Comparison of ENCODE assay signal across 16 cellular contexts in genomic region chr15:42031211-42031915, GRCh38. TPM values are rescaled to one million over a fixed set of nuclear protein-coding genes. Genes with fewer than 3 reads are reported as not detected.
A peak's percentile ranks its signal among the peaks of the same experiment; 100 is the strongest.
DNase-seq lines count a peak whose midpoint lies in the region; FAIRE-seq and TF ChIP-seq lines count a peak whose summit lies in the region.
"Had no signal": no experiment of that assay in that cellular context is flagged by ENCODE, and none has a peak within 500 bp of the region (broad histone marks: within the 10 kb centered on the region; RNA-seq: fewer than 3 reads in every experiment).

No MANE protein-coding gene starts in this region.

- H3K9me1 ChIP-seq in keratinocyte (ENCODE audit: control insufficient read depth, extremely low read depth, insufficient read depth, low read length): no peaks in the 10 kb centered on the region

- H3K27me3 Mint-ChIP-seq in activated naive CD4-positive, alpha-beta T cell treated with anti-CD3 and anti-CD28 coated beads for 36 hours (ENCODE audit: low read depth): peaks cover 2% of the 10 kb centered on the region

- no peaks in the 10 kb centered on the region for H3K79me2 ChIP-seq in keratinocyte (ENCODE audit: control insufficient read depth, insufficient read depth, low read length)

- H3K36me3 ChIP-seq in bronchial epithelial cell (ENCODE audit: control insufficient read depth, insufficient read depth, low read length) (no peaks in the 10 kb centered on the region), keratinocyte (ENCODE audit: control insufficient read depth in 2 of 2, extremely low read depth in 1 of 2, insufficient read depth in 2 of 2, low read length in 2 of 2) (no peaks in the 10 kb centered on the region), thyroid gland (no peaks in the 10 kb centered on the region), esophagus muscularis mucosa (no peaks in the 10 kb centered on the region)

- peak overlapping the region; percentile 14 for H3K27ac Mint-ChIP-seq in activated naive CD4-positive, alpha-beta T cell treated with anti-CD3 and anti-CD28 coated beads for 36 hours
- H3K27ac Mint-ChIP-seq: GM23338 had no signal

- H3K9ac ChIP-seq in keratinocyte (ENCODE audit: control insufficient read depth, extremely low read depth, insufficient read depth, low read length): no peak overlapping the region

- in situ Hi-C loops in ACHN (cut with HindIII; ENCODE audit: low pct_ligation_motif_present, low pct_unique_long_range_greater_than_20kb, low sequenced_read_pairs): no loop called here

- H3K4me3 ChIP-seq in bronchial epithelial cell (ENCODE audit: low read depth, low read length) (no peak overlapping the region), keratinocyte (ENCODE audit: control insufficient read depth in 2 of 3, extremely low read depth in 1 of 3, insufficient read depth in 2 of 3, low read depth in 1 of 3, low read length in 3 of 3) (no peak overlapping the region), thyroid gland (replicated peaks in 1 of 3) (no peak overlapping the region), esophagus muscularis mucosa (no peak overlapping the region)
- H3K4me3 ChIP-seq: GM23338, K562 had no signal

- H4K20me1 ChIP-seq in keratinocyte (ENCODE audit: control insufficient read depth, extremely low read depth, insufficient read depth, low read length): no peaks in the 10 kb centered on the region

- peak overlapping the region; percentile 45 for H3K4me2 ChIP-seq in keratinocyte (ENCODE audit: control insufficient read depth, extremely low read depth, insufficient read depth, low read depth, low read length)
- H3K4me2 ChIP-seq: GM23338 had no signal

- no peak for DNase-seq in activated naive CD4-positive, alpha-beta T cell treated with anti-CD3 and anti-CD28 coated beads for 36 hours
- no peak for DNase-seq in activated naive CD4-positive, alpha-beta T cell treated with anti-CD3 and anti-CD28 coated beads, Interleukin-2, amount 50 U/mL, for 16 hours
- DNase-seq in bronchial epithelial cell (ENCODE audit: low read depth): peak; percentile 87
- no peak for DNase-seq in keratinocyte (ENCODE audit: low read depth, low spot score)
- peak; percentile 59 to 72 for DNase-seq in thyroid gland
- no peak for DNase-seq in ACHN
- no peak for DNase-seq in esophagus muscularis mucosa (ENCODE audit: extremely low spot score)
- DNase-seq in activated T-cell treated with anti-CD3 and anti-CD28 coated beads, Interleukin-2, amount 50 U/mL, for 1 hour: no peak
- DNase-seq: C1 segment of cervical spinal cord, NCI-H1092, NCI-H446 treated with DMSO at 0.1 percent for 48 hours, NCI-H774 had no signal

- H2AFZ ChIP-seq in keratinocyte (ENCODE audit: control insufficient read depth, low read length): peak overlapping the region; percentile 1
- H2AFZ ChIP-seq: GM23338 had no signal

- peaks cover 3% of the 10 kb centered on the region for H3K9me3 Mint-ChIP-seq in activated naive CD4-positive, alpha-beta T cell treated with anti-CD3 and anti-CD28 coated beads for 36 hours

- no peak for TF ChIP-seq EP300 in esophagus muscularis mucosa (IDR thresholded peaks at IDR 0.05)

- TF ChIP-seq POLR2A in thyroid gland (IDR thresholded peaks at IDR 0.05) (no peak), esophagus muscularis mucosa (IDR thresholded peaks at IDR 0.05; ENCODE audit: low read depth) (no peak)

- CTCF ChIA-PET in activated naive CD4-positive, alpha-beta T cell treated with anti-CD3 and anti-CD28 coated beads for 36 hours (lab: Charles Lee): interaction anchor here (1.1 to 2.6 kb wide), 2 partner anchors 25 to 28 kb away, joined by 3 to 8 read pairs; no protein-coding TSS in a partner anchor

- intact Hi-C loops in activated naive CD4-positive, alpha-beta T cell treated with anti-CD3 and anti-CD28 coated beads for 36 hours (cut with micrococcal nuclease): no loop called here
- intact Hi-C loops in thyroid gland (cut with DNase I) (no loop called here), esophagus muscularis mucosa (cut with DNase I) (no loop called here)

- no peak overlapping the region for H3K4me3 Mint-ChIP-seq in activated naive CD4-positive, alpha-beta T cell treated with anti-CD3 and anti-CD28 coated beads for 36 hours
- H3K4me3 Mint-ChIP-seq: GM23338 had no signal

- H3K36me3 Mint-ChIP-seq in activated naive CD4-positive, alpha-beta T cell treated with anti-CD3 and anti-CD28 coated beads for 36 hours (ENCODE audit: low read depth): no peaks in the 10 kb centered on the region

- WGBS in thyroid gland, 2 donors: 47 to 56% methylated on average over 6 of the region's 6 CpGs
- 47% methylated on average over 6 of the region's 6 CpGs for WGBS in esophagus muscularis mucosa

- H3K27me3 ChIP-seq in bronchial epithelial cell (ENCODE audit: control insufficient read depth, insufficient read depth, low read length) (no peaks in the 10 kb centered on the region), keratinocyte (ENCODE audit: control insufficient read depth, extremely low read depth, insufficient read depth, low read length) (no peaks in the 10 kb centered on the region), thyroid gland (no peaks in the 10 kb centered on the region), esophagus muscularis mucosa (no peaks in the 10 kb centered on the region)

- H3K27ac ChIP-seq in keratinocyte (ENCODE audit: control insufficient read depth, insufficient read depth, low read length): peak overlapping the region; percentile 28
- no peak overlapping the region for H3K27ac ChIP-seq in thyroid gland
- H3K27ac ChIP-seq in esophagus muscularis mucosa (replicated peaks in 1 of 4): no peak overlapping the region

- no peak for TF ChIP-seq CTCF in bronchial epithelial cell (IDR thresholded peaks at IDR 0.05; ENCODE audit: insufficient read depth, low read length, severe bottlenecking)
- TF ChIP-seq CTCF in keratinocyte (optimal IDR thresholded peaks at IDR 0.05 in 1 of 3, IDR thresholded peaks at IDR 0.05 in 1 of 3, conservative IDR thresholded peaks at IDR 0.05 in 1 of 3; ENCODE audit: extremely low read depth in 1 of 3, insufficient read depth in 2 of 3, low read length in 3 of 3): no peak
- TF ChIP-seq CTCF in thyroid gland (IDR thresholded peaks at IDR 0.05): no peak
- no peak for TF ChIP-seq CTCF in esophagus muscularis mucosa (IDR thresholded peaks at IDR 0.05)

- peaks cover 19% of the 10 kb centered on the region for H3K4me1 Mint-ChIP-seq in activated naive CD4-positive, alpha-beta T cell treated with anti-CD3 and anti-CD28 coated beads for 36 hours (ENCODE audit: low read depth)

- dilution Hi-C loops in keratinocyte (cut with MboI; ENCODE audit: extremely low pct_ligation_motif_present, low sequenced_read_pairs): no loop called here

- H3K9me3 ChIP-seq in keratinocyte (ENCODE audit: control insufficient read depth, low read depth, low read length) (no peaks in the 10 kb centered on the region), thyroid gland (no peaks in the 10 kb centered on the region), esophagus muscularis mucosa (no peaks in the 10 kb centered on the region)

- FAIRE-seq in bronchial epithelial cell (lab: Jason Lieb, UNC): no peak
- FAIRE-seq in keratinocyte (lab: Jason Lieb, UNC): peak; percentile 20
- FAIRE-seq: GM12892, K562 had no signal

- peaks cover 29% of the 10 kb centered on the region for H3K4me1 ChIP-seq in keratinocyte (ENCODE audit: control insufficient read depth, extremely low read depth, insufficient read depth, low read length)
- peaks cover 0 to 14% of the 10 kb centered on the region in 2 donors for H3K4me1 ChIP-seq in thyroid gland
- H3K4me1 ChIP-seq in esophagus muscularis mucosa: peaks cover 0 to 5% (median 0%) of the 10 kb centered on the region in 4 donors

RNA-seq across cellular contexts. Expression of gene PLA2G4E, which starts 10.5 kb away (rescaled TPM):
- total RNA-seq in activated naive CD4-positive, alpha-beta T cell treated with anti-CD3 and anti-CD28 coated beads for 36 hours: not detected
- total RNA-seq in bronchial epithelial cell (under 0.01 and 1.4 TPM in 2 replicates), thyroid gland (not detected), esophagus muscularis mucosa (not detected)
- polyA plus RNA-seq in keratinocyte: 1.1 to 6.7 TPM (median 3.5 TPM) in 3 replicates
- polyA plus RNA-seq in keratinocyte (2011; ENCODE audit: low read depth): 16.7 TPM
- polyA plus RNA-seq in keratinocyte (2011; cell fraction: cytosol; rRNA removed): 1.0 and 1.7 TPM in 2 replicates
- polyA plus RNA-seq in keratinocyte (2011; cell fraction: nucleus; rRNA removed): 7.9 and 10.2 TPM in 2 replicates
- polyA plus RNA-seq in keratinocyte (2012; ENCODE audit: low replicate concordance): 0.96 and 41.0 TPM in 2 replicates
- 2.3 to 3.8 TPM (median 2.4 TPM) in 3 replicates for polyA minus RNA-seq in keratinocyte
- 1.3 TPM for polyA minus RNA-seq in keratinocyte (2011; cell fraction: cytosol; rRNA and poly(A)+ RNA removed)
- 5.5 and 6.4 TPM in 2 replicates for polyA minus RNA-seq in keratinocyte (2011; cell fraction: nucleus; rRNA and poly(A)+ RNA removed)
- total RNA-seq: A172, GM23338, K562 had no signal
- polyA plus RNA-seq: GM23338 had no signal

RNA-seq across cellular contexts. Expression of gene EHD4, which starts 59.0 kb away (rescaled TPM):
- 10 to 100 TPM; 30.1 to 31.8 TPM for total RNA-seq in activated naive CD4-positive, alpha-beta T cell treated with anti-CD3 and anti-CD28 coated beads for 36 hours
- total RNA-seq in bronchial epithelial cell (21.1 and 28.3 TPM in 2 replicates), thyroid gland (10 to 100 TPM; 29.7 to 66.7 (median 37.9) TPM), esophagus muscularis mucosa (10 to 100 TPM in 3 of 4 donors, 1 to 10 TPM in 1; 10.0 to 24.7 (median 21.7) TPM)
- 29.5 to 49.7 TPM (median 31.5 TPM) in 3 replicates for polyA plus RNA-seq in keratinocyte
- polyA plus RNA-seq in keratinocyte (2011; ENCODE audit: low read depth): 8.7 TPM
- 28.5 and 34.1 TPM in 2 replicates for polyA plus RNA-seq in keratinocyte (2011; cell fraction: cytosol; rRNA removed)
- 27.7 and 35.2 TPM in 2 replicates for polyA plus RNA-seq in keratinocyte (2011; cell fraction: nucleus; rRNA removed)
- 21.9 and 42.9 TPM in 2 replicates for polyA plus RNA-seq in keratinocyte (2012; ENCODE audit: low replicate concordance)
- polyA minus RNA-seq in keratinocyte: 39.6 to 55.1 TPM (median 41.8 TPM) in 3 replicates
- polyA minus RNA-seq in keratinocyte (2011; cell fraction: cytosol; rRNA and poly(A)+ RNA removed): 58.7 TPM
- polyA minus RNA-seq in keratinocyte (2011; cell fraction: nucleus; rRNA and poly(A)+ RNA removed): 27.5 and 35.1 TPM in 2 replicates

Comparison
In these comparisons a context has a peak if more than half of its experiments do, and no peak if none do; other contexts are left out.
1. DNase-seq: peak in bronchial epithelial cell (single experiment) and thyroid gland (2 of 2); none in activated naive CD4-positive, alpha-beta T cell treated with anti-CD3 and anti-CD28 coated beads for 36 hours (single experiment), activated naive CD4-positive, alpha-beta T cell treated with anti-CD3 and anti-CD28 coated beads, Interleukin-2, amount 50 U/mL, for 16 hours (single experiment), keratinocyte (single experiment), ACHN (single experiment), esophagus muscularis mucosa (single experiment) and activated T-cell treated with anti-CD3 and anti-CD28 coated beads, Interleukin-2, amount 50 U/mL, for 1 hour (single experiment).